ENCODE assay signal across 2 cellular contexts in the genomic region with DNA sequence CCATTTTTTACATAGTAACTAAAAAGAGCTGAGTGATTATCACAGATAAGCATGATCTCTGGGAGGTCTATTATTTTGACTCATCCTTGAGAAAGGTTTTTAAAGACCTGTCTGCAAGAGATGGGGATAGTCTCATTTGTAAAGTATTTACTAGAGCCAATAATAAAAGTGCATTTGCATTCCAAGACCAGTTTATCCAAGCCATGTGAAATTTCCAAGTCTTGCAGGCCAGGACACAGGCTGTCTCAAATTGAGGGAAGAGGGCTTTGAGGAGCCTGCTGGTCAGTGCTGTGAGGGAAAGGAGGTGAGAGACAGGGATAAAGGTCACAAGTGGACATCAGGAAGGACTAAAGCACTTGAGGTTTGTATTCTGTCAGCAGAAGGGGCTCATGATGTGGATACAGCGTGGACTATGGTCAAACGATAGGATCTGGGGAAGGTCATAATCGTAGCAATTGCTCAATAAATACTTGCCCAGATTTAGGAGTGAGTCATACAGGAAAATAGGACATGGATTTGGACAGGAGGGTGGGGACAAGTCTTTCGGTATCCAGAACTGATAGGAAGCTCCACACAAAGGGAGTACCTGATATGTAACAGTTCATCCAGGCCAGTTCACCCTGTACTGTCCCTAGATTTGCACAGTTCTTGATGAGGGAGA.
TF ChIP-seq lines count a peak whose summit lies in the region.

No MANE protein-coding gene starts in this region.

TF ChIP-seq in H1, 55 proteins besides CTCF, POLR2A, EP300 and RAD21:
- TF ChIP-seq RNF2 (IDR thresholded peaks at IDR 0.05; ENCODE audit: borderline replicate concordance, low read depth, low read length, missing control alignments, poor library complexity, severe bottlenecking), result no peak
- TF ChIP-seq YY1 (IDR thresholded peaks at IDR 0.05; ENCODE audit: low read depth, low read length), result no peak
- TF ChIP-seq CTBP2 (IDR thresholded peaks at IDR 0.05; ENCODE audit: borderline replicate concordance, insufficient read depth, insufficient read length, low read length), result no peak
- no peak for TF ChIP-seq SIRT6 (IDR thresholded peaks at IDR 0.05; ENCODE audit: low read length)
- TF ChIP-seq CREB1 (IDR thresholded peaks at IDR 0.05), result no peak
- TF ChIP-seq FOSL1 (IDR thresholded peaks at IDR 0.05; ENCODE audit: insufficient read depth, low read depth, low read length), result no peak
- no peak for TF ChIP-seq CEBPB (IDR thresholded peaks at IDR 0.05; ENCODE audit: low read depth, low read length)
- no peak for TF ChIP-seq TCF12 (IDR thresholded peaks at IDR 0.05; ENCODE audit: low read depth, low read length)
- no peak for TF ChIP-seq CBX5 (IDR thresholded peaks at IDR 0.05; ENCODE audit: low read depth, low read length)
- TF ChIP-seq, protein P1, sequence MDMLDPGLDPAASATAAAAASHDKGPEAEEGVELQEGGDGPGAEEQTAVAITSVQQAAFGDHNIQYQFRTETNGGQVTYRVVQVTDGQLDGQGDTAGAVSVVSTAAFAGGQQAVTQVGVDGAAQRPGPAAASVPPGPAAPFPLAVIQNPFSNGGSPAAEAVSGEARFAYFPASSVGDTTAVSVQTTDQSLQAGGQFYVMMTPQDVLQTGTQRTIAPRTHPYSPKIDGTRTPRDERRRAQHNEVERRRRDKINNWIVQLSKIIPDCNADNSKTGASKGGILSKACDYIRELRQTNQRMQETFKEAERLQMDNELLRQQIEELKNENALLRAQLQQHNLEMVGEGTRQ (IDR thresholded peaks at IDR 0.05; ENCODE audit: low read length), result no peak
- TF ChIP-seq RBBP5 (IDR thresholded peaks at IDR 0.05; ENCODE audit: borderline replicate concordance, low read depth, low read length), result no peak
- no peak for TF ChIP-seq RXRA (IDR thresholded peaks at IDR 0.05; ENCODE audit: insufficient read depth, low read depth, low read length)
- TF ChIP-seq SP2 (IDR thresholded peaks at IDR 0.05; ENCODE audit: low read length), result no peak

TF ChIP-seq in HepG2, 621 proteins besides CTCF, POLR2A, EP300 and RAD21:
- peak; percentile 53; the same call in 1 of the 2 replicates for TF ChIP-seq FOSL1 (CRISPR knock-in tag; IDR thresholded peaks at IDR 0.05; ENCODE audit: borderline replicate concordance)
- peak; percentile 71; the same call in 1 of the 2 replicates for TF ChIP-seq GFI1 (CRISPR knock-in tag; IDR thresholded peaks at IDR 0.05; ENCODE audit: borderline replicate concordance)
- no peak for TF ChIP-seq SOX6 (IDR thresholded peaks at IDR 0.05)
- TF ChIP-seq SOX6 (CRISPR knock-in tag; IDR thresholded peaks at IDR 0.05), result peak; percentile 24; the same call in 1 of the 2 replicates
- TF ChIP-seq JUNB (CRISPR knock-in tag; IDR thresholded peaks at IDR 0.05; ENCODE audit: borderline replicate concordance), result peak; percentile 65; the same call in 1 of the 2 replicates
- 0 out of 2 replicates have a peak, but pooled peaks have one; percentile 30 for TF ChIP-seq ZKSCAN5 (CRISPR knock-in tag; IDR thresholded peaks at IDR 0.05)
- no peak for TF ChIP-seq KAT8 (CRISPR knock-in tag; IDR thresholded peaks at IDR 0.05)
- TF ChIP-seq PHF20 (CRISPR knock-in tag; IDR thresholded peaks at IDR 0.05), result no peak
- TF ChIP-seq, protein P2, sequence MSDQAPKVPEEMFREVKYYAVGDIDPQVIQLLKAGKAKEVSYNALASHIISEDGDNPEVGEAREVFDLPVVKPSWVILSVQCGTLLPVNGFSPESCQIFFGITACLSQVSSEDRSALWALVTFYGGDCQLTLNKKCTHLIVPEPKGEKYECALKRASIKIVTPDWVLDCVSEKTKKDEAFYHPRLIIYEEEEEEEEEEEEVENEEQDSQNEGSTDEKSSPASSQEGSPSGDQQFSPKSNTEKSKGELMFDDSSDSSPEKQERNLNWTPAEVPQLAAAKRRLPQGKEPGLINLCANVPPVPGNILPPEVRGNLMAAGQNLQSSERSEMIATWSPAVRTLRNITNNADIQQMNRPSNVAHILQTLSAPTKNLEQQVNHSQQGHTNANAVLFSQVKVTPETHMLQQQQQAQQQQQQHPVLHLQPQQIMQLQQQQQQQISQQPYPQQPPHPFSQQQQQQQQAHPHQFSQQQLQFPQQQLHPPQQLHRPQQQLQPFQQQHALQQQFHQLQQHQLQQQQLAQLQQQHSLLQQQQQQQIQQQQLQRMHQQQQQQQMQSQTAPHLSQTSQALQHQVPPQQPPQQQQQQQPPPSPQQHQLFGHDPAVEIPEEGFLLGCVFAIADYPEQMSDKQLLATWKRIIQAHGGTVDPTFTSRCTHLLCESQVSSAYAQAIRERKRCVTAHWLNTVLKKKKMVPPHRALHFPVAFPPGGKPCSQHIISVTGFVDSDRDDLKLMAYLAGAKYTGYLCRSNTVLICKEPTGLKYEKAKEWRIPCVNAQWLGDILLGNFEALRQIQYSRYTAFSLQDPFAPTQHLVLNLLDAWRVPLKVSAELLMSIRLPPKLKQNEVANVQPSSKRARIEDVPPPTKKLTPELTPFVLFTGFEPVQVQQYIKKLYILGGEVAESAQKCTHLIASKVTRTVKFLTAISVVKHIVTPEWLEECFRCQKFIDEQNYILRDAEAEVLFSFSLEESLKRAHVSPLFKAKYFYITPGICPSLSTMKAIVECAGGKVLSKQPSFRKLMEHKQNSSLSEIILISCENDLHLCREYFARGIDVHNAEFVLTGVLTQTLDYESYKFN (CRISPR knock-in tag; conservative IDR thresholded peaks at IDR 0.05), result peak; percentile 41; the same call in 1 of the 2 replicates
- TF ChIP-seq CEBPG (CRISPR knock-in tag; IDR thresholded peaks at IDR 0.05), result peak; percentile 55; the same call in 1 of the 2 replicates
- no peak for TF ChIP-seq ATM (IDR thresholded peaks at IDR 0.05; ENCODE audit: borderline replicate concordance)
- TF ChIP-seq HNF4G (IDR thresholded peaks at IDR 0.05; ENCODE audit: borderline replicate concordance, low read depth, low read length), result peak; percentile 29; the same call in 1 of the 2 replicates
- TF ChIP-seq HNF4G (CRISPR knock-in tag; IDR thresholded peaks at IDR 0.05; ENCODE audit: borderline replicate concordance, low read depth), result no peak
- peak; percentile 41; the same call in 1 of the 2 replicates for TF ChIP-seq SALL1 (CRISPR knock-in tag; IDR thresholded peaks at IDR 0.05)
- no peak for TF ChIP-seq SOX13 (IDR thresholded peaks at IDR 0.05)
- peak in 1 of 2 experiments; percentile 38; a peak in 1 of 4 replicates for TF ChIP-seq SOX13 (CRISPR knock-in tag; conservative IDR thresholded peaks at IDR 0.05 in 1 of 2, IDR thresholded peaks at IDR 0.05 in 1 of 2)
- no peak for TF ChIP-seq ZNF773 (CRISPR knock-in tag; IDR thresholded peaks at IDR 0.05; ENCODE audit: borderline replicate concordance)
- TF ChIP-seq, protein P3, sequence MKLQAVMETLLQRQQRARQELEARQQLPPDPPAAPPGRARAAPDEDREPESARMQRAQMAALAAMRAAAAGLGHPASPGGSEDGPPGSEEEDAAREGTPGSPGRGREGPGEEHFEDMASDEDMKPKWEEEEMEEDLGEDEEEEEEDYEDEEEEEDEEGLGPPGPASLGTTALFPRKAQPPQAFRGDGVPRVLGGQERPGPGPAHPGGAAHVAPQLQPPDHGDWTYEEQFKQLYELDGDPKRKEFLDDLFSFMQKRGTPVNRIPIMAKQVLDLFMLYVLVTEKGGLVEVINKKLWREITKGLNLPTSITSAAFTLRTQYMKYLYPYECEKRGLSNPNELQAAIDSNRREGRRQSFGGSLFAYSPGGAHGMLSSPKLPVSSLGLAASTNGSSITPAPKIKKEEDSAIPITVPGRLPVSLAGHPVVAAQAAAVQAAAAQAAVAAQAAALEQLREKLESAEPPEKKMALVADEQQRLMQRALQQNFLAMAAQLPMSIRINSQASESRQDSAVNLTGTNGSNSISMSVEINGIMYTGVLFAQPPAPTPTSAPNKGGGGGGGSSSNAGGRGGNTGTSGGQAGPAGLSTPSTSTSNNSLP (IDR thresholded peaks at IDR 0.05; ENCODE audit: low read depth, low read length), result peak; percentile 44; the same call in 1 of the 2 replicates
- peak; percentile 93 for TF ChIP-seq FOSL2 (CRISPR knock-in tag; IDR thresholded peaks at IDR 0.05)
- peak; percentile 21; the same call in 1 of the 2 replicates for TF ChIP-seq RARA (CRISPR knock-in tag; IDR thresholded peaks at IDR 0.05)
- peak; percentile 84 for TF ChIP-seq JUND (CRISPR knock-in tag; IDR thresholded peaks at IDR 0.05)
- peak; percentile 54 for TF ChIP-seq HNF4A (CRISPR knock-in tag; IDR thresholded peaks at IDR 0.05)
- TF ChIP-seq SUZ12 (IDR thresholded peaks at IDR 0.05; ENCODE audit: low read depth, low read length), result no peak
- TF ChIP-seq, protein P4, sequence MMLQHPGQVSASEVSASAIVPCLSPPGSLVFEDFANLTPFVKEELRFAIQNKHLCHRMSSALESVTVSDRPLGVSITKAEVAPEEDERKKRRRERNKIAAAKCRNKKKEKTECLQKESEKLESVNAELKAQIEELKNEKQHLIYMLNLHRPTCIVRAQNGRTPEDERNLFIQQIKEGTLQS (CRISPR knock-in tag; IDR thresholded peaks at IDR 0.05), result peak; percentile 62
- 0 out of 2 replicates have a peak, but pooled peaks have one; percentile 25 for TF ChIP-seq NCOA2 (CRISPR knock-in tag; IDR thresholded peaks at IDR 0.05)
- TF ChIP-seq PPARG (CRISPR knock-in tag; conservative IDR thresholded peaks at IDR 0.05), result 0 out of 2 replicates have a peak, but pooled peaks have one; percentile 21
- peak; percentile 26; the same call in 1 of the 2 replicates for TF ChIP-seq GATAD2A (CRISPR knock-in tag; IDR thresholded peaks at IDR 0.05)
- TF ChIP-seq CEBPB (IDR thresholded peaks at IDR 0.05; ENCODE audit: borderline replicate concordance, low read depth, low read length), result peak; percentile 50; the same call in 1 of the 2 replicates
- TF ChIP-seq, protein P5, sequence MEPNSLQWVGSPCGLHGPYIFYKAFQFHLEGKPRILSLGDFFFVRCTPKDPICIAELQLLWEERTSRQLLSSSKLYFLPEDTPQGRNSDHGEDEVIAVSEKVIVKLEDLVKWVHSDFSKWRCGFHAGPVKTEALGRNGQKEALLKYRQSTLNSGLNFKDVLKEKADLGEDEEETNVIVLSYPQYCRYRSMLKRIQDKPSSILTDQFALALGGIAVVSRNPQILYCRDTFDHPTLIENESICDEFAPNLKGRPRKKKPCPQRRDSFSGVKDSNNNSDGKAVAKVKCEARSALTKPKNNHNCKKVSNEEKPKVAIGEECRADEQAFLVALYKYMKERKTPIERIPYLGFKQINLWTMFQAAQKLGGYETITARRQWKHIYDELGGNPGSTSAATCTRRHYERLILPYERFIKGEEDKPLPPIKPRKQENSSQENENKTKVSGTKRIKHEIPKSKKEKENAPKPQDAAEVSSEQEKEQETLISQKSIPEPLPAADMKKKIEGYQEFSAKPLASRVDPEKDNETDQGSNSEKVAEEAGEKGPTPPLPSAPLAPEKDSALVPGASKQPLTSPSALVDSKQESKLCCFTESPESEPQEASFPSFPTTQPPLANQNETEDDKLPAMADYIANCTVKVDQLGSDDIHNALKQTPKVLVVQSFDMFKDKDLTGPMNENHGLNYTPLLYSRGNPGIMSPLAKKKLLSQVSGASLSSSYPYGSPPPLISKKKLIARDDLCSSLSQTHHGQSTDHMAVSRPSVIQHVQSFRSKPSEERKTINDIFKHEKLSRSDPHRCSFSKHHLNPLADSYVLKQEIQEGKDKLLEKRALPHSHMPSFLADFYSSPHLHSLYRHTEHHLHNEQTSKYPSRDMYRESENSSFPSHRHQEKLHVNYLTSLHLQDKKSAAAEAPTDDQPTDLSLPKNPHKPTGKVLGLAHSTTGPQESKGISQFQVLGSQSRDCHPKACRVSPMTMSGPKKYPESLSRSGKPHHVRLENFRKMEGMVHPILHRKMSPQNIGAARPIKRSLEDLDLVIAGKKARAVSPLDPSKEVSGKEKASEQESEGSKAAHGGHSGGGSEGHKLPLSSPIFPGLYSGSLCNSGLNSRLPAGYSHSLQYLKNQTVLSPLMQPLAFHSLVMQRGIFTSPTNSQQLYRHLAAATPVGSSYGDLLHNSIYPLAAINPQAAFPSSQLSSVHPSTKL (CRISPR knock-in tag; IDR thresholded peaks at IDR 0.05), result peak; percentile 63
- TF ChIP-seq, protein P6, sequence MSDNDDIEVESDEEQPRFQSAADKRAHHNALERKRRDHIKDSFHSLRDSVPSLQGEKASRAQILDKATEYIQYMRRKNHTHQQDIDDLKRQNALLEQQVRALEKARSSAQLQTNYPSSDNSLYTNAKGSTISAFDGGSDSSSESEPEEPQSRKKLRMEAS (IDR thresholded peaks at IDR 0.05), result no peak
